ENCODE assay signal across 1 cellular context in genomic region chr2:14631676-14632075, GRCh38.
TF ChIP-seq lines count a peak whose summit lies in the region.

No MANE protein-coding gene starts in this region.

TF ChIP-seq in GM23338, 12 proteins besides CTCF, POLR2A, EP300 and RAD21 (continued from another document):
- TF ChIP-seq, protein P1, sequence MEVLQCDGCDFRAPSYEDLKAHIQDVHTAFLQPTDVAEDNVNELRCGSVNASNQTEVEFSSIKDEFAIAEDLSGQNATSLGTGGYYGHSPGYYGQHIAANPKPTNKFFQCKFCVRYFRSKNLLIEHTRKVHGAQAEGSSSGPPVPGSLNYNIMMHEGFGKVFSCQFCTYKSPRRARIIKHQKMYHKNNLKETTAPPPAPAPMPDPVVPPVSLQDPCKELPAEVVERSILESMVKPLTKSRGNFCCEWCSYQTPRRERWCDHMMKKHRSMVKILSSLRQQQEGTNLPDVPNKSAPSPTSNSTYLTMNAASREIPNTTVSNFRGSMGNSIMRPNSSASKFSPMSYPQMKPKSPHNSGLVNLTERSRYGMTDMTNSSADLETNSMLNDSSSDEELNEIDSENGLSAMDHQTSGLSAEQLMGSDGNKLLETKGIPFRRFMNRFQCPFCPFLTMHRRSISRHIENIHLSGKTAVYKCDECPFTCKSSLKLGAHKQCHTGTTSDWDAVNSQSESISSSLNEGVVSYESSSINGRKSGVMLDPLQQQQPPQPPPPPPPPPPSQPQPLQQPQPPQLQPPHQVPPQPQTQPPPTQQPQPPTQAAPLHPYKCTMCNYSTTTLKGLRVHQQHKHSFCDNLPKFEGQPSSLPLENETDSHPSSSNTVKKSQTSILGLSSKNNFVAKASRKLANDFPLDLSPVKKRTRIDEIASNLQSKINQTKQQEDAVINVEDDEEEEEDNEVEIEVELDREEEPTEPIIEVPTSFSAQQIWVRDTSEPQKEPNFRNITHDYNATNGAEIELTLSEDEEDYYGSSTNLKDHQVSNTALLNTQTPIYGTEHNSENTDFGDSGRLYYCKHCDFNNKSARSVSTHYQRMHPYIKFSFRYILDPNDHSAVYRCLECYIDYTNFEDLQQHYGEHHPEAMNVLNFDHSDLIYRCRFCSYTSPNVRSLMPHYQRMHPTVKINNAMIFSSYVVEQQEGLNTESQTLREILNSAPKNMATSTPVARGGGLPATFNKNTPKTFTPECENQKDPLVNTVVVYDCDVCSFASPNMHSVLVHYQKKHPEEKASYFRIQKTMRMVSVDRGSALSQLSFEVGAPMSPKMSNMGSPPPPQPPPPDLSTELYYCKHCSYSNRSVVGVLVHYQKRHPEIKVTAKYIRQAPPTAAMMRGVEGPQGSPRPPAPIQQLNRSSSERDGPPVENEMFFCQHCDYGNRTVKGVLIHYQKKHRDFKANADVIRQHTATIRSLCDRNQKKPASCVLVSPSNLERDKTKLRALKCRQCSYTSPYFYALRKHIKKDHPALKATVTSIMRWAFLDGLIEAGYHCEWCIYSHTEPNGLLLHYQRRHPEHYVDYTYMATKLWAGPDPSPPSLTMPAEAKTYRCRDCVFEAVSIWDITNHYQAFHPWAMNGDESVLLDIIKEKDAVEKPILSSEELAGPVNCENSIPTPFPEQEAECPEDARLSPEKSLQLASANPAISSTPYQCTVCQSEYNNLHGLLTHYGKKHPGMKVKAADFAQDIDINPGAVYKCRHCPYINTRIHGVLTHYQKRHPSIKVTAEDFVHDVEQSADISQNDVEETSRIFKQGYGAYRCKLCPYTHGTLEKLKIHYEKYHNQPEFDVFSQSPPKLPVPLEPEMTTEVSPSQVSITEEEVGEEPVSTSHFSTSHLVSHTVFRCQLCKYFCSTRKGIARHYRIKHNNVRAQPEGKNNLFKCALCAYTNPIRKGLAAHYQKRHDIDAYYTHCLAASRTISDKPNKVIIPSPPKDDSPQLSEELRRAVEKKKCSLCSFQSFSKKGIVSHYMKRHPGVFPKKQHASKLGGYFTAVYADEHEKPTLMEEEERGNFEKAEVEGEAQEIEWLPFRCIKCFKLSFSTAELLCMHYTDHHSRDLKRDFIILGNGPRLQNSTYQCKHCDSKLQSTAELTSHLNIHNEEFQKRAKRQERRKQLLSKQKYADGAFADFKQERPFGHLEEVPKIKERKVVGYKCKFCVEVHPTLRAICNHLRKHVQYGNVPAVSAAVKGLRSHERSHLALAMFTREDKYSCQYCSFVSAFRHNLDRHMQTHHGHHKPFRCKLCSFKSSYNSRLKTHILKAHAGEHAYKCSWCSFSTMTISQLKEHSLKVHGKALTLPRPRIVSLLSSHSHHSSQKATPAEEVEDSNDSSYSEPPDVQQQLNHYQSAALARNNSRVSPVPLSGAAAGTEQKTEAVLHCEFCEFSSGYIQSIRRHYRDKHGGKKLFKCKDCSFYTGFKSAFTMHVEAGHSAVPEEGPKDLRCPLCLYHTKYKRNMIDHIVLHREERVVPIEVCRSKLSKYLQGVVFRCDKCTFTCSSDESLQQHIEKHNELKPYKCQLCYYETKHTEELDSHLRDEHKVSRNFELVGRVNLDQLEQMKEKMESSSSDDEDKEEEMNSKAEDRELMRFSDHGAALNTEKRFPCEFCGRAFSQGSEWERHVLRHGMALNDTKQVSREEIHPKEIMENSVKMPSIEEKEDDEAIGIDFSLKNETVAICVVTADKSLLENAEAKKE (CRISPR knock-in tag; IDR thresholded peaks at IDR 0.05): no peak
- no peak for TF ChIP-seq CREB1 (CRISPR knock-in tag; IDR thresholded peaks at IDR 0.05; ENCODE audit: low read depth)
- TF ChIP-seq POLR2AphosphoS5 (IDR thresholded peaks at IDR 0.05; ENCODE audit: low read depth): no peak
- no peak for TF ChIP-seq NANOG (IDR thresholded peaks at IDR 0.05; ENCODE audit: borderline replicate concordance)
- TF ChIP-seq REST (IDR thresholded peaks at IDR 0.05; ENCODE audit: unreplicated experiment): no peak
- no peak for TF ChIP-seq ZNF331 (CRISPR knock-in tag; IDR thresholded peaks at IDR 0.05; ENCODE audit: low read depth)
- TF ChIP-seq ETS1 (IDR thresholded peaks at IDR 0.05): no peak
